8 cellular contexts compared by ENCODE assay signal in genomic region chr13:20567881-20568528, GRCh38. TPM values are rescaled to one million over a fixed set of nuclear protein-coding genes. Genes with fewer than 3 reads are reported as not detected.
DNase-seq lines count a peak whose midpoint lies in the region; ATAC-seq and TF ChIP-seq lines count a peak whose summit lies in the region.

No MANE protein-coding gene starts in this region.

- H2BK5ac ChIP-seq in mesenchymal stem cell (ENCODE audit: low read depth, low read length, poor library complexity, severe bottlenecking), result no peak overlapping the region

- in situ Hi-C loops in brain microvascular endothelial cell (cut with HindIII; ENCODE audit: low pct_ligation_motif_present, low sequenced_read_pairs) (no loop called here), GM13976 (cut with MboI; ENCODE audit: low sequenced_read_pairs, unreplicated experiment) (no loop called here)

- no peak overlapping the region for H3K18ac ChIP-seq in mesenchymal stem cell (ENCODE audit: low read depth in 1 of 2, low read length in 2 of 2)

- H3K14ac ChIP-seq in mesenchymal stem cell (ENCODE audit: low read length in 2 of 2), result no peak overlapping the region

- H4K91ac ChIP-seq in mesenchymal stem cell (ENCODE audit: low read length), result no peak overlapping the region

- no peak overlapping the region for H2BK120ac ChIP-seq in mesenchymal stem cell (ENCODE audit: low read depth, low read length)

- H3K4me1 ChIP-seq in heart right ventricle (peaks cover 0 to 17% (median 9%) of the 10 kb centered on the region in 9 donors), mesenchymal stem cell (ENCODE audit: control insufficient read depth, insufficient read depth, low read depth, low read length) (peaks cover 2% of the 10 kb centered on the region), urinary bladder (ENCODE audit: insufficient read depth) (no peaks in the 10 kb centered on the region)

- H3K23ac ChIP-seq in mesenchymal stem cell (ENCODE audit: low read length in 2 of 2), result no peak overlapping the region

- TF ChIP-seq CTCF in heart right ventricle (IDR thresholded peaks at IDR 0.05) (no peak), brain microvascular endothelial cell (IDR thresholded peaks at IDR 0.05; ENCODE audit: low read depth, low read length, missing control alignments) (no peak), GM13976 (IDR thresholded peaks at IDR 0.05; ENCODE audit: borderline replicate concordance, control extremely low read depth, extremely low read depth, insufficient read depth, missing control alignments) (no peak)

- H3K36me3 ChIP-seq in heart right ventricle (no peaks in the 10 kb centered on the region), brain microvascular endothelial cell (replicated peaks) (no peaks in the 10 kb centered on the region), mesenchymal stem cell (ENCODE audit: control insufficient read depth in 1 of 2, insufficient read depth in 2 of 2, low read depth in 1 of 2, low read length in 2 of 2) (no peaks in the 10 kb centered on the region), urinary bladder (ENCODE audit: insufficient read depth) (no peaks in the 10 kb centered on the region)

- H2BK12ac ChIP-seq in mesenchymal stem cell (ENCODE audit: low read length in 2 of 2), result no peak overlapping the region

- WGBS in heart right ventricle, 2 donors, result 19 to 27% methylated on average over 9 of the region's 9 CpGs
- WGBS in mesenchymal stem cell, result 84% methylated on average over 5 of the region's 9 CpGs
- WGBS in urinary bladder, result 14% methylated on average over 9 of the region's 9 CpGs

- H3K27ac ChIP-seq in heart right ventricle (peak overlapping the region; percentile 76 to 99 (median 94)), brain microvascular endothelial cell (peak overlapping the region; percentile 91), mesenchymal stem cell (ENCODE audit: low read length, poor library complexity, severe bottlenecking) (peak overlapping the region; percentile 97), urinary bladder (ENCODE audit: low read depth) (peak overlapping the region; percentile 91)

- peak overlapping the region; percentile 19 to 99 (median 78) for H3K4me3 ChIP-seq in heart right ventricle
- H3K4me3 ChIP-seq in brain microvascular endothelial cell (ENCODE audit: low read depth, low read length), result peak overlapping the region; percentile 74
- H3K4me3 ChIP-seq in mesenchymal stem cell (ENCODE audit: insufficient read depth in 1 of 2, low read depth in 1 of 2, low read length in 2 of 2), result peak overlapping the region in 1 of 2 experiments; percentile 78
- peak overlapping the region; percentile 75 for H3K4me3 ChIP-seq in urinary bladder (ENCODE audit: low read depth, low read length)

- no peak overlapping the region for H2AK5ac ChIP-seq in mesenchymal stem cell (ENCODE audit: low read length, severe bottlenecking)

- intact Hi-C loops in heart right ventricle (cut with DNase I) (loop anchor here in 7 of 10 donors (2.0 to 10.0 kb wide), 4 partner anchors 41 to 53 kb away; partner anchors contain the start of gene CRYL1 (in 5 of the 7)), left cardiac atrium (cut with DNase I) (loop anchor here (2.0 to 5.0 kb wide), 2 partner anchors 41 kb away; partner anchors contain the start of gene CRYL1 (in 1 of the 2))

- no peak overlapping the region for H4K8ac ChIP-seq in mesenchymal stem cell (ENCODE audit: low read length)

- H3K9ac ChIP-seq in mesenchymal stem cell (ENCODE audit: low read length), result peak overlapping the region; percentile 92

- DNase-seq in heart right ventricle (no peak), left cardiac atrium (no peak), brain microvascular endothelial cell (peak; percentile 7), mesenchymal stem cell (peak; percentile 13), GM13976 (ENCODE audit: low spot score) (no peak), left lobe of liver (ENCODE audit: low spot score) (no peak)
- DNase-seq in activated effector memory CD4-positive, alpha-beta T cell treated with anti-CD3 and anti-CD28 coated beads, Interleukin-2, amount 50 U/mL, for 16 hours, result no peak

- no peak overlapping the region for H2BK15ac ChIP-seq in mesenchymal stem cell (ENCODE audit: low read depth, poor library complexity, severe bottlenecking)

- no peak overlapping the region for H2AFZ ChIP-seq in mesenchymal stem cell (ENCODE audit: low read depth, low read length)

- H3K27me3 ChIP-seq in heart right ventricle (no peaks in the 10 kb centered on the region), brain microvascular endothelial cell (replicated peaks) (no peaks in the 10 kb centered on the region), mesenchymal stem cell (ENCODE audit: control insufficient read depth in 1 of 2, insufficient read depth in 1 of 2, low read length in 2 of 2) (no peaks in the 10 kb centered on the region)

- H3K4me2 ChIP-seq in mesenchymal stem cell (ENCODE audit: low read length, poor library complexity, severe bottlenecking), result peak overlapping the region; percentile 80

- H3K9me3 ChIP-seq in heart right ventricle, result peaks cover 0 to 23% (median 0%) of the 10 kb centered on the region in 11 donors
- peaks cover 17% of the 10 kb centered on the region for H3K9me3 ChIP-seq in mesenchymal stem cell (ENCODE audit: control insufficient read depth, low read length)

- H3K4ac ChIP-seq in mesenchymal stem cell (ENCODE audit: low read depth in 1 of 2, low read length in 2 of 2), result no peak overlapping the region

- ATAC-seq in heart right ventricle, result no peak
- no peak for ATAC-seq in left cardiac atrium
- ATAC-seq in left lobe of liver, result no peak

- H3K79me1 ChIP-seq in mesenchymal stem cell (replicated peaks; ENCODE audit: low read length, poor library complexity, severe bottlenecking), result peaks cover 3% of the 10 kb centered on the region

RNA-seq across cellular contexts. Expression of gene IFT88, which starts 1.0 kb away (rescaled TPM):
- total RNA-seq in heart right ventricle, result 10 to 100 TPM in 2 of 10 donors, 1 to 10 TPM in 8; 6.4 to 13.6 (median 7.6) TPM
- polyA plus RNA-seq in heart right ventricle, result 1 to 10 TPM; 5.9 to 6.4 TPM
- total RNA-seq in left cardiac atrium, result 1 to 10 TPM; 8.4 to 8.8 TPM
- 7.2 TPM for polyA plus RNA-seq in mesenchymal stem cell (2013, experiment 1 of 2)
- 7.1 TPM for polyA plus RNA-seq in mesenchymal stem cell (2013, experiment 2 of 2)
- 51.1 TPM for total RNA-seq in urinary bladder
- polyA plus RNA-seq in urinary bladder, result 11.1 TPM
- 7.9 TPM for total RNA-seq in left lobe of liver

RNA-seq across cellular contexts. Expression of gene CRYL1, which starts 42.3 kb away (rescaled TPM):
- total RNA-seq in heart right ventricle (10 to 100 TPM; 21.3 to 27.3 (median 23.7) TPM), left cardiac atrium (10 to 100 TPM; 24.9 to 31.0 TPM), urinary bladder (18.8 TPM), left lobe of liver (174 TPM)
- polyA plus RNA-seq in heart right ventricle (10 to 100 TPM; 10.1 to 16.7 TPM), urinary bladder (31.4 TPM)
- 5.0 TPM for polyA plus RNA-seq in mesenchymal stem cell (2013, experiment 1 of 2)
- polyA plus RNA-seq in mesenchymal stem cell (2013, experiment 2 of 2), result 4.7 TPM

Comparison
In these comparisons a context has a peak if more than half of its experiments do, and no peak if none do; other contexts are left out.
1. DNase-seq: peak in brain microvascular endothelial cell (single experiment) and mesenchymal stem cell (single experiment); none in heart right ventricle (0 of 2), left cardiac atrium (single experiment), activated effector memory CD4-positive, alpha-beta T cell treated with anti-CD3 and anti-CD28 coated beads, Interleukin-2, amount 50 U/mL, for 16 hours (single experiment), GM13976 (single experiment) and left lobe of liver (single experiment).
2. Peak in every context shown above with its lines, with median percentiles within 50 percentile points of each other: H3K27ac ChIP-seq.